In genomic region chr5:115392611-115393010, GRCh38 we compare ENCODE assay signal across 23 cellular contexts.
"Had no signal": no experiment of that assay in that cellular context is flagged by ENCODE, and none has a peak within 500 bp of the region (broad histone marks: within the 10 kb centered on the region; RNA-seq: fewer than 3 reads in every experiment).

No MANE protein-coding gene starts in this region.

- DNase-seq: activated B cell treated with CpG ODN at 0.5 μM for 24 hours; activated CD4-positive, alpha-beta memory T cell treated with anti-CD3 and anti-CD28 coated beads, Interleukin-2, amount 10 ng/mL, durations not matched to agents 7 days and 5 days; activated CD4-positive, alpha-beta T cell treated with anti-CD3 and anti-CD28 coated beads for 4 hours; activated CD8-positive, alpha-beta memory T cell treated with anti-CD3 and anti-CD28 coated beads, Interleukin-2, amount 10 ng/mL, durations not matched to agents 7 days and 5 days; activated naive CD4-positive, alpha-beta T cell; activated naive CD8-positive, alpha-beta T cell treated with anti-CD3 and anti-CD28 coated beads, Interleukin-2, amount 10 ng/mL, durations not matched to agents 7 days and 5 days; activated T-cell treated with anti-CD3 and anti-CD28 coated beads, Interleukin-2, amount 50 U/mL, for 1 hour; cerebellar nuclear complex; cortex of kidney; effector CD4-positive, alpha-beta T cell; hypothalamus; islet precursor cell; left colon; lower lobe of right lung; stimulated activated CD4-positive, alpha-beta T cell treated with anti-CD3 and anti-CD28 coated beads, Interleukin-2, amount 100 ng/mL, for 24 hours; stimulated activated naive CD4-positive, alpha-beta T cell treated with Interleukin-2 at 50 U/mL for 16 hours; tibial artery had no signal

- H3K4me1 ChIP-seq: ascending aorta, breast epithelium, tibial artery had no signal

- ATAC-seq: activated CD8-positive, alpha-beta memory T cell treated with anti-CD3 and anti-CD28 coated beads, Interleukin-2, amount 10 ng/mL, durations not matched to agents 7 days and 5 days; activated T-helper 17 cell treated with anti-CD3 and anti-CD28 coated beads, Interleukin-2, amount 50 U/mL, for 72 hours; esophagus mucosa; left colon had no signal

- H3K36me3 ChIP-seq: ascending aorta, breast epithelium, lower lobe of right lung, tibial artery had no signal

- H3K27ac ChIP-seq: ascending aorta, breast epithelium, lower lobe of right lung, tibial artery had no signal

- FAIRE-seq: frontal cortex, TTC549 had no signal

- H3K9me3 ChIP-seq: ascending aorta, breast epithelium, lower lobe of right lung, tibial artery had no signal

- H3K27me3 ChIP-seq: ascending aorta, breast epithelium, tibial artery had no signal

- H3K4me3 ChIP-seq: ascending aorta, breast epithelium, lower lobe of right lung, tibial artery had no signal
